10 cellular contexts compared by ENCODE assay signal in genomic region chr3:107992976-107993684, GRCh38.
DNase-seq lines count a peak whose midpoint lies in the region; ATAC-seq and TF ChIP-seq lines count a peak whose summit lies in the region.
"Had no signal": no experiment of that assay in that cellular context is flagged by ENCODE, and none has a peak within 500 bp of the region (broad histone marks: within the 10 kb centered on the region; RNA-seq: fewer than 3 reads in every experiment).

No MANE protein-coding gene starts in this region.

- ATAC-seq in activated naive CD8-positive, alpha-beta T cell treated with anti-CD3 and anti-CD28 coated beads, Interleukin-2, amount 50 U/mL, for 24 hours: peak; percentile 33
- peak; percentile 90 for ATAC-seq in foreskin keratinocyte
- peak; percentile 54 for ATAC-seq in thoracic aorta (ENCODE audit: insufficient number of reproducible peaks, low FRiP score, low read depth)
- no peak for ATAC-seq in HG03521 (IDR thresholded peaks at IDR 0.05; ENCODE audit: unreplicated experiment)
- ATAC-seq in stimulated activated naive CD8-positive, alpha-beta T cell treated with anti-CD3 and anti-CD28 coated beads, Interleukin-15, amount 100 ng/mL, for 72 hours: no peak

- peaks cover 18% of the 10 kb centered on the region for H3K4me1 Mint-ChIP-seq in activated naive CD8-positive, alpha-beta T cell treated with anti-CD3 and anti-CD28 coated beads, Interleukin-2, amount 50 U/mL, for 24 hours
- peaks cover 8% of the 10 kb centered on the region for H3K4me1 Mint-ChIP-seq in activated naive CD8-positive, alpha-beta T cell treated with anti-CD3 and anti-CD28 coated beads for 36 hours
- H3K4me1 Mint-ChIP-seq in stimulated activated naive CD8-positive, alpha-beta T cell treated with anti-CD3 and anti-CD28 coated beads, Interleukin-15, amount 100 ng/mL, for 72 hours: peaks cover 5% of the 10 kb centered on the region

- 0 out of 2 replicates have a peak overlapping the region, but pooled peaks have one; percentile 1 for H3K4me2 ChIP-seq in OCI-LY3 (ENCODE audit: low read length)

- TF ChIP-seq CTCF in OCI-LY3 (IDR thresholded peaks at IDR 0.05; ENCODE audit: low read depth, low read length): no peak
- no peak for TF ChIP-seq CTCF in foreskin keratinocyte (conservative IDR thresholded peaks at IDR 0.05)
- TF ChIP-seq CTCF in thoracic aorta (IDR thresholded peaks at IDR 0.05): no peak

- no peak overlapping the region for H3K4me3 Mint-ChIP-seq in activated naive CD8-positive, alpha-beta T cell treated with anti-CD3 and anti-CD28 coated beads, Interleukin-2, amount 50 U/mL, for 24 hours
- H3K4me3 Mint-ChIP-seq in activated naive CD8-positive, alpha-beta T cell treated with anti-CD3 and anti-CD28 coated beads for 36 hours: no peak overlapping the region
- H3K4me3 Mint-ChIP-seq in stimulated activated naive CD8-positive, alpha-beta T cell treated with anti-CD3 and anti-CD28 coated beads, Interleukin-15, amount 100 ng/mL, for 72 hours: no peak overlapping the region
- H3K4me3 Mint-ChIP-seq: T-helper 1 cell treated with Interleukin-12 subunit alpha and Interleukin-12 subunit beta and Interleukin-4 antibody, amounts not matched to agents 30 μg/mL and 1 μg/mL, for 36 hours had no signal

- no peaks in the 10 kb centered on the region for H3K27me3 Mint-ChIP-seq in activated naive CD8-positive, alpha-beta T cell treated with anti-CD3 and anti-CD28 coated beads, Interleukin-2, amount 50 U/mL, for 24 hours
- no peaks in the 10 kb centered on the region for H3K27me3 Mint-ChIP-seq in activated naive CD8-positive, alpha-beta T cell treated with anti-CD3 and anti-CD28 coated beads for 36 hours
- H3K27me3 Mint-ChIP-seq in stimulated activated naive CD8-positive, alpha-beta T cell treated with anti-CD3 and anti-CD28 coated beads, Interleukin-15, amount 100 ng/mL, for 72 hours: no peaks in the 10 kb centered on the region

- H2AFZ ChIP-seq in OCI-LY3 (ENCODE audit: low read depth, low read length): no peak overlapping the region

- no peak for DNase-seq in activated naive CD8-positive, alpha-beta T cell treated with anti-CD3 and anti-CD28 coated beads, Interleukin-2, amount 50 U/mL, for 24 hours
- DNase-seq in activated naive CD8-positive, alpha-beta T cell treated with anti-CD3 and anti-CD28 coated beads for 36 hours: no peak
- DNase-seq in foreskin keratinocyte: peak; percentile 52 to 77
- DNase-seq in thoracic aorta (ENCODE audit: low spot score): no peak
- no peak for DNase-seq in SW 1271 (lab: John Stamatoyannopoulos, UW)
- DNase-seq in stimulated activated naive CD8-positive, alpha-beta T cell treated with anti-CD3 and anti-CD28 coated beads, Interleukin-15, amount 100 ng/mL, for 72 hours: no peak
- DNase-seq: activated T-cell treated with anti-CD3 and anti-CD28 coated beads, Interleukin-2, amount 50 U/mL, for 48 hours had no signal

- H3K4me1 ChIP-seq in OCI-LY3 (ENCODE audit: low read length) (peaks cover 20% of the 10 kb centered on the region), foreskin keratinocyte (peaks cover 39% of the 10 kb centered on the region), thoracic aorta (ENCODE audit: control insufficient read depth in 1 of 2, low read depth in 2 of 2) (peaks cover 12 to 13% of the 10 kb centered on the region in 2 donors)

- no peak overlapping the region for H3K9ac ChIP-seq in OCI-LY3 (ENCODE audit: low read length)

- no peaks in the 10 kb centered on the region for H3K36me3 ChIP-seq in OCI-LY3 (replicated peaks; ENCODE audit: low read depth, low read length)
- H3K36me3 ChIP-seq in thoracic aorta: no peaks in the 10 kb centered on the region

- H4K20me1 ChIP-seq in OCI-LY3 (ENCODE audit: insufficient read depth, low read length): no peaks in the 10 kb centered on the region

- no peaks in the 10 kb centered on the region for H3K36me3 Mint-ChIP-seq in activated naive CD8-positive, alpha-beta T cell treated with anti-CD3 and anti-CD28 coated beads, Interleukin-2, amount 50 U/mL, for 24 hours (ENCODE audit: low read depth)
- no peaks in the 10 kb centered on the region for H3K36me3 Mint-ChIP-seq in activated naive CD8-positive, alpha-beta T cell treated with anti-CD3 and anti-CD28 coated beads for 36 hours

- no peaks in the 10 kb centered on the region for H3K79me2 ChIP-seq in OCI-LY3 (ENCODE audit: low read length)

- H3K9me3 Mint-ChIP-seq in activated naive CD8-positive, alpha-beta T cell treated with anti-CD3 and anti-CD28 coated beads, Interleukin-2, amount 50 U/mL, for 24 hours: no peaks in the 10 kb centered on the region
- H3K9me3 Mint-ChIP-seq in activated naive CD8-positive, alpha-beta T cell treated with anti-CD3 and anti-CD28 coated beads for 36 hours: no peaks in the 10 kb centered on the region
- H3K9me3 Mint-ChIP-seq in stimulated activated naive CD8-positive, alpha-beta T cell treated with anti-CD3 and anti-CD28 coated beads, Interleukin-15, amount 100 ng/mL, for 72 hours: no peaks in the 10 kb centered on the region
- H3K9me3 Mint-ChIP-seq: T-helper 1 cell treated with Interleukin-12 subunit alpha and Interleukin-12 subunit beta and Interleukin-4 antibody, amounts not matched to agents 30 μg/mL and 1 μg/mL, for 36 hours had no signal

- no peaks in the 10 kb centered on the region for H3K27me3 ChIP-seq in OCI-LY3 (ENCODE audit: low read depth, low read length)
- no peaks in the 10 kb centered on the region for H3K27me3 ChIP-seq in foreskin keratinocyte
- no peaks in the 10 kb centered on the region for H3K27me3 ChIP-seq in thoracic aorta (replicated peaks; ENCODE audit: insufficient read depth)

- H3K9me3 ChIP-seq in OCI-LY3 (ENCODE audit: insufficient read depth, low read length) (no peaks in the 10 kb centered on the region), thoracic aorta (no peaks in the 10 kb centered on the region)

- H3K27ac ChIP-seq in OCI-LY3 (ENCODE audit: low read length): no peak overlapping the region
- H3K27ac ChIP-seq in foreskin keratinocyte: peak overlapping the region; percentile 83
- H3K27ac ChIP-seq in thoracic aorta: no peak overlapping the region

- H3K27ac Mint-ChIP-seq in activated naive CD8-positive, alpha-beta T cell treated with anti-CD3 and anti-CD28 coated beads, Interleukin-2, amount 50 U/mL, for 24 hours: no peak overlapping the region
- H3K27ac Mint-ChIP-seq in activated naive CD8-positive, alpha-beta T cell treated with anti-CD3 and anti-CD28 coated beads for 36 hours: no peak overlapping the region
- peak overlapping the region in 1 of 2 donors; percentile 20 for H3K27ac Mint-ChIP-seq in stimulated activated naive CD8-positive, alpha-beta T cell treated with anti-CD3 and anti-CD28 coated beads, Interleukin-15, amount 100 ng/mL, for 72 hours
- H3K27ac Mint-ChIP-seq: T-helper 1 cell treated with Interleukin-12 subunit alpha and Interleukin-12 subunit beta and Interleukin-4 antibody, amounts not matched to agents 30 μg/mL and 1 μg/mL, for 36 hours had no signal

- H3K4me3 ChIP-seq in OCI-LY3 (ENCODE audit: low read length) (no peak overlapping the region), thoracic aorta (no peak overlapping the region)

Comparison
In these comparisons a context has a peak if more than half of its experiments do, and no peak if none do; other contexts are left out.
1. ATAC-seq: peak in activated naive CD8-positive, alpha-beta T cell treated with anti-CD3 and anti-CD28 coated beads, Interleukin-2, amount 50 U/mL, for 24 hours (single experiment), foreskin keratinocyte (single experiment) and thoracic aorta (single experiment); none in HG03521 (single experiment) and stimulated activated naive CD8-positive, alpha-beta T cell treated with anti-CD3 and anti-CD28 coated beads, Interleukin-15, amount 100 ng/mL, for 72 hours (single experiment).
2. DNase-seq: peak in foreskin keratinocyte (2 of 2); none in activated naive CD8-positive, alpha-beta T cell treated with anti-CD3 and anti-CD28 coated beads, Interleukin-2, amount 50 U/mL, for 24 hours (single experiment), activated naive CD8-positive, alpha-beta T cell treated with anti-CD3 and anti-CD28 coated beads for 36 hours (single experiment), thoracic aorta (single experiment), SW 1271 (0 of 2) and stimulated activated naive CD8-positive, alpha-beta T cell treated with anti-CD3 and anti-CD28 coated beads, Interleukin-15, amount 100 ng/mL, for 72 hours (0 of 2).